Comparison of ENCODE assay signal across 18 cellular contexts in genomic region chr7:113175525-113176097, GRCh38.
"Had no signal": no experiment of that assay in that cellular context is flagged by ENCODE, and none has a peak within 500 bp of the region (broad histone marks: within the 10 kb centered on the region; RNA-seq: fewer than 3 reads in every experiment).

No MANE protein-coding gene starts in this region.

- H3K27ac ChIP-seq: body of pancreas, epithelial cell of prostate, gastroesophageal sphincter, heart right ventricle, skin epidermis, tibial artery had no signal

- H3K9me3 Mint-ChIP-seq: activated naive CD4-positive, alpha-beta T cell treated with anti-CD3 and anti-CD28 coated beads, Interleukin-2, amount 50 U/mL, for 24 hours; endodermal cell; T-helper 1 cell treated with Interleukin-12 subunit alpha and Interleukin-12 subunit beta and Interleukin-4 antibody, amounts not matched to agents 30 μg/mL and 1 μg/mL, for 36 hours had no signal

- ATAC-seq: body of pancreas; gastroesophageal sphincter; heart right ventricle; left ventricle myocardium superior; stimulated activated naive CD8-positive, alpha-beta T cell treated with anti-CD3 and anti-CD28 coated beads, Interleukin-15, Interleukin-2, amounts not matched to agents 100 U/mL and 50 U/mL, for 24 hours had no signal

- H3K36me3 Mint-ChIP-seq: activated naive CD4-positive, alpha-beta T cell treated with anti-CD3 and anti-CD28 coated beads, Interleukin-2, amount 50 U/mL, for 24 hours; immature natural killer cell had no signal

- H3K4me1 Mint-ChIP-seq: activated naive CD4-positive, alpha-beta T cell treated with anti-CD3 and anti-CD28 coated beads, Interleukin-2, amount 50 U/mL, for 24 hours; immature natural killer cell had no signal

- H3K27me3 Mint-ChIP-seq: progenitor cell of endocrine pancreas had no signal

- H3K27me3 ChIP-seq: body of pancreas, gastroesophageal sphincter, tibial artery had no signal

- H3K27ac Mint-ChIP-seq: activated naive CD4-positive, alpha-beta T cell treated with anti-CD3 and anti-CD28 coated beads, Interleukin-2, amount 50 U/mL, for 24 hours; endodermal cell; immature natural killer cell; progenitor cell of endocrine pancreas; T-helper 1 cell treated with Interleukin-12 subunit alpha and Interleukin-12 subunit beta and Interleukin-4 antibody, amounts not matched to agents 30 μg/mL and 1 μg/mL, for 36 hours had no signal

- H3K4me3 Mint-ChIP-seq: activated naive CD4-positive, alpha-beta T cell treated with anti-CD3 and anti-CD28 coated beads, Interleukin-2, amount 50 U/mL, for 24 hours; endodermal cell; immature natural killer cell; T-helper 1 cell treated with Interleukin-12 subunit alpha and Interleukin-12 subunit beta and Interleukin-4 antibody, amounts not matched to agents 30 μg/mL and 1 μg/mL, for 36 hours had no signal

- H3K4me1 ChIP-seq: body of pancreas, gastroesophageal sphincter, heart right ventricle, tibial artery had no signal

- DNase-seq: activated CD4-positive, alpha-beta T cell treated with anti-CD3 and anti-CD28 coated beads, Interleukin-2, amount 50 U/mL, for 4 hours; activated gamma-delta T cell; body of pancreas; caudate nucleus; endodermal cell; heart right ventricle; immature natural killer cell; left ventricle myocardium superior; occipital lobe; stimulated activated naive CD8-positive, alpha-beta T cell treated with anti-CD3 and anti-CD28 coated beads, Interleukin-15, Interleukin-2, amounts not matched to agents 100 U/mL and 50 U/mL, for 24 hours; substantia nigra; tibial artery had no signal

- H3K9me3 ChIP-seq: body of pancreas, gastroesophageal sphincter, heart right ventricle, tibial artery had no signal

- H3K36me3 ChIP-seq: gastroesophageal sphincter, heart right ventricle, tibial artery had no signal

- H3K4me3 ChIP-seq: body of pancreas, gastroesophageal sphincter, heart right ventricle, skin epidermis, tibial artery had no signal
